Comparison of ENCODE assay signal across 23 cellular contexts in genomic region chr15:70597056-70597603, GRCh38.
DNase-seq lines count a peak whose midpoint lies in the region; ATAC-seq, FAIRE-seq and TF ChIP-seq lines count a peak whose summit lies in the region.
"Had no signal": no experiment of that assay in that cellular context is flagged by ENCODE, and none has a peak within 500 bp of the region (broad histone marks: within the 10 kb centered on the region; RNA-seq: fewer than 3 reads in every experiment).

No MANE protein-coding gene starts in this region.

- H3K4me3 Mint-ChIP-seq in astrocyte (ENCODE audit: unreplicated experiment): no peak overlapping the region
- H3K4me3 Mint-ChIP-seq in activated T-helper 2 cell treated with anti-CD3 and anti-CD28 coated beads, Interferon-gamma antibody, Interleukin-2, Interleukin-4, amounts not matched to agents 10 μg/mL and 5 μg/mL and 100 μg/mL, durations not matched to agents 14 hours and 24 hours and 36 hours (ENCODE audit: low read depth): no peak overlapping the region
- H3K4me3 Mint-ChIP-seq: activated CD4-positive, alpha-beta T cell treated with anti-CD3 and anti-CD28 coated beads for 36 hours; stimulated activated naive B cell treated with anti-CD40 and anti-IgM and Interleukin-4, amounts not matched to agents 10 μg/mL and 1 μg/mL and 100 μg/mL, for 72 hours had no signal

- H3K9me3 ChIP-seq in astrocyte (ENCODE audit: insufficient read depth, low read depth, low read length) (no peaks in the 10 kb centered on the region), esophagus squamous epithelium (peaks cover 0 to 18% (median 6%) of the 10 kb centered on the region in 3 donors)

- H3K79me2 ChIP-seq in astrocyte (ENCODE audit: insufficient read depth, low read length): no peaks in the 10 kb centered on the region

- peaks cover 15% of the 10 kb centered on the region for H3K4me1 ChIP-seq in astrocyte (ENCODE audit: insufficient read depth, low read length)
- no peaks in the 10 kb centered on the region for H3K4me1 ChIP-seq in esophagus squamous epithelium
- H3K4me1 ChIP-seq: body of pancreas, SJCRH30, upper lobe of right lung had no signal

- no peak for FAIRE-seq in astrocyte (lab: Jason Lieb, UNC)
- FAIRE-seq: GM12892, K562 had no signal

- peak overlapping the region; percentile 48 for H3K27ac Mint-ChIP-seq in astrocyte (ENCODE audit: unreplicated experiment)
- H3K27ac Mint-ChIP-seq in activated T-helper 2 cell treated with anti-CD3 and anti-CD28 coated beads, Interferon-gamma antibody, Interleukin-2, Interleukin-4, amounts not matched to agents 10 μg/mL and 5 μg/mL and 100 μg/mL, durations not matched to agents 14 hours and 24 hours and 36 hours: no peak overlapping the region
- H3K27ac Mint-ChIP-seq: activated CD4-positive, alpha-beta T cell treated with anti-CD3 and anti-CD28 coated beads for 36 hours; stimulated activated naive B cell treated with anti-CD40 and anti-IgM and Interleukin-4, amounts not matched to agents 10 μg/mL and 1 μg/mL and 100 μg/mL, for 72 hours had no signal

- in situ Hi-C loops in ACHN (cut with HindIII; ENCODE audit: low pct_ligation_motif_present, low pct_unique_long_range_greater_than_20kb, low sequenced_read_pairs): no loop called here

- peaks cover 18% of the 10 kb centered on the region for H3K9me3 Mint-ChIP-seq in astrocyte (ENCODE audit: unreplicated experiment)
- peaks cover 47% of the 10 kb centered on the region for H3K9me3 Mint-ChIP-seq in activated T-helper 2 cell treated with anti-CD3 and anti-CD28 coated beads, Interferon-gamma antibody, Interleukin-2, Interleukin-4, amounts not matched to agents 10 μg/mL and 5 μg/mL and 100 μg/mL, durations not matched to agents 14 hours and 24 hours and 36 hours

- H3K27me3 ChIP-seq in astrocyte (ENCODE audit: insufficient read depth, low read length): no peaks in the 10 kb centered on the region
- H3K27me3 ChIP-seq in esophagus squamous epithelium: peaks cover 0 to 8% (median 0%) of the 10 kb centered on the region in 4 donors
- H3K27me3 ChIP-seq: body of pancreas, SJCRH30, upper lobe of right lung had no signal

- H3K4me1 Mint-ChIP-seq in astrocyte (ENCODE audit: low read depth, unreplicated experiment): peaks cover 17% of the 10 kb centered on the region
- H3K4me1 Mint-ChIP-seq in activated T-helper 2 cell treated with anti-CD3 and anti-CD28 coated beads, Interferon-gamma antibody, Interleukin-2, Interleukin-4, amounts not matched to agents 10 μg/mL and 5 μg/mL and 100 μg/mL, durations not matched to agents 14 hours and 24 hours and 36 hours (ENCODE audit: low read depth): peaks cover 5% of the 10 kb centered on the region
- H3K4me1 Mint-ChIP-seq: stimulated activated naive B cell treated with anti-CD40 and anti-IgM and Interleukin-4, amounts not matched to agents 10 μg/mL and 1 μg/mL and 100 μg/mL, for 72 hours had no signal

- no peak overlapping the region for H3K9ac ChIP-seq in astrocyte (ENCODE audit: low read length)

- no peak overlapping the region for H2AFZ ChIP-seq in astrocyte (ENCODE audit: low read depth, low read length)

- ATAC-seq in GM21737 (IDR thresholded peaks at IDR 0.05; ENCODE audit: unreplicated experiment): no peak
- ATAC-seq: body of pancreas, K562, upper lobe of right lung had no signal

- no peak for TF ChIP-seq POLR2A in esophagus squamous epithelium (IDR thresholded peaks at IDR 0.05)

- WGBS in esophagus squamous epithelium, 2 donors: 45 to 50% methylated on average over 2 to 3 of the region's 5 CpGs

- peak; percentile 23 for DNase-seq in ACHN
- peak; percentile 85 for DNase-seq in HT-29 (ENCODE audit: low spot score)
- peak; percentile 42 for DNase-seq in astrocyte (ENCODE audit: low read depth)
- peak; percentile 39 for DNase-seq in kidney tubule cell (ENCODE audit: low spot score)
- DNase-seq in HuH-7.5 (ENCODE audit: low spot score): no peak
- DNase-seq in esophagus squamous epithelium (lab: John Stamatoyannopoulos, UW): no peak
- DNase-seq in activated T-helper 2 cell treated with anti-CD3 and anti-CD28 coated beads, Interferon-gamma antibody, Interleukin-2, Interleukin-4, amounts not matched to agents 10 μg/mL and 5 μg/mL and 100 μg/mL, durations not matched to agents 14 hours and 24 hours and 36 hours (ENCODE audit: low spot score): no peak
- DNase-seq: activated CD4-positive, alpha-beta T cell treated with anti-CD3 and anti-CD28 coated beads for 36 hours; activated naive CD4-positive, alpha-beta T cell treated with anti-CD3 and anti-CD28 coated beads, Interleukin-2, amount 50 U/mL, for 16 hours; activated T-cell treated with anti-CD3 and anti-CD28 coated beads for 4 hours; body of pancreas; dorsolateral prefrontal cortex; GDM1; left colon; NCI-H1417; NCI-H345; SJCRH30; stimulated activated CD4-positive, alpha-beta T cell treated with anti-CD3 and anti-CD28 coated beads, Interleukin-12 subunit alpha, Interleukin-12 subunit beta, amount 100 ng/mL, for 4 hours; stimulated activated naive B cell treated with anti-CD40 and anti-IgM and Interleukin-4, amounts not matched to agents 10 μg/mL and 1 μg/mL and 100 μg/mL, for 72 hours; upper lobe of right lung had no signal

- H3K36me3 ChIP-seq in astrocyte (ENCODE audit: insufficient read depth, low read length) (no peaks in the 10 kb centered on the region), esophagus squamous epithelium (no peaks in the 10 kb centered on the region)
- H3K36me3 ChIP-seq: SJCRH30, upper lobe of right lung had no signal

- H4K20me1 ChIP-seq in astrocyte (ENCODE audit: insufficient read depth, low read length): no peaks in the 10 kb centered on the region

- TF ChIP-seq CTCF in astrocyte (IDR thresholded peaks at IDR 0.05; ENCODE audit: insufficient read depth, low read depth, low read length) (no peak), esophagus squamous epithelium (IDR thresholded peaks at IDR 0.05) (no peak)

- peak overlapping the region; percentile 52 for H3K4me2 ChIP-seq in astrocyte (ENCODE audit: low read length)

- H3K36me3 Mint-ChIP-seq in astrocyte (ENCODE audit: low read depth, unreplicated experiment): peaks cover 5% of the 10 kb centered on the region
- H3K36me3 Mint-ChIP-seq in activated T-helper 2 cell treated with anti-CD3 and anti-CD28 coated beads, Interferon-gamma antibody, Interleukin-2, Interleukin-4, amounts not matched to agents 10 μg/mL and 5 μg/mL and 100 μg/mL, durations not matched to agents 14 hours and 24 hours and 36 hours (ENCODE audit: low read depth): peaks cover 20% of the 10 kb centered on the region

- intact Hi-C loops in esophagus squamous epithelium (cut with DNase I): no loop called here
- intact Hi-C loops in activated T-helper 2 cell treated with anti-CD3 and anti-CD28 coated beads, Interferon-gamma antibody, Interleukin-2, Interleukin-4, amounts not matched to agents 10 μg/mL and 5 μg/mL and 100 μg/mL, durations not matched to agents 14 hours and 24 hours and 36 hours (cut with micrococcal nuclease): no loop called here

- no peaks in the 10 kb centered on the region for H3K27me3 Mint-ChIP-seq in astrocyte (ENCODE audit: low read depth, unreplicated experiment)
- H3K27me3 Mint-ChIP-seq in activated T-helper 2 cell treated with anti-CD3 and anti-CD28 coated beads, Interferon-gamma antibody, Interleukin-2, Interleukin-4, amounts not matched to agents 10 μg/mL and 5 μg/mL and 100 μg/mL, durations not matched to agents 14 hours and 24 hours and 36 hours (ENCODE audit: low read depth): peaks cover 8% of the 10 kb centered on the region

- no peak overlapping the region for H3K4me3 ChIP-seq in astrocyte (ENCODE audit: insufficient read depth, low read depth, low read length)
- H3K4me3 ChIP-seq in esophagus squamous epithelium: no peak overlapping the region
- H3K4me3 ChIP-seq: body of pancreas, dorsolateral prefrontal cortex, K562, SJCRH30, upper lobe of right lung had no signal

- H3K27ac ChIP-seq in astrocyte (ENCODE audit: low read depth, low read length) (no peak overlapping the region), esophagus squamous epithelium (no peak overlapping the region)
- H3K27ac ChIP-seq: body of pancreas, dorsolateral prefrontal cortex, SJCRH30, upper lobe of right lung had no signal

Comparison
In these comparisons a context has a peak if more than half of its experiments do, and no peak if none do; other contexts are left out.
1. DNase-seq: peak in ACHN (single experiment), HT-29 (single experiment), astrocyte (single experiment) and kidney tubule cell (single experiment); none in HuH-7.5 (single experiment), esophagus squamous epithelium (single experiment) and activated T-helper 2 cell treated with anti-CD3 and anti-CD28 coated beads, Interferon-gamma antibody, Interleukin-2, Interleukin-4, amounts not matched to agents 10 μg/mL and 5 μg/mL and 100 μg/mL, durations not matched to agents 14 hours and 24 hours and 36 hours (single experiment).